In genomic region chr2:2728635-2729034, GRCh38 we compare ENCODE assay signal across 2 cellular contexts.
TF ChIP-seq lines count a peak whose summit lies in the region.

No MANE protein-coding gene starts in this region.

TF ChIP-seq in GM23338, 12 proteins besides CTCF, POLR2A, EP300 and RAD21 (continued from another document):
- no peak for TF ChIP-seq ZNF462 (CRISPR knock-in tag; IDR thresholded peaks at IDR 0.05)
- TF ChIP-seq STAT1 (IDR thresholded peaks at IDR 0.05; ENCODE audit: unreplicated experiment), result no peak
- TF ChIP-seq ZNF114 (CRISPR knock-in tag; IDR thresholded peaks at IDR 0.05), result no peak
- no peak for TF ChIP-seq EZH2phosphoT487 (IDR thresholded peaks at IDR 0.05; ENCODE audit: unreplicated experiment)
- no peak for TF ChIP-seq NANOG (IDR thresholded peaks at IDR 0.05; ENCODE audit: borderline replicate concordance)
- TF ChIP-seq JUNB (IDR thresholded peaks at IDR 0.05; ENCODE audit: unreplicated experiment), result no peak
- TF ChIP-seq ZNF331 (CRISPR knock-in tag; IDR thresholded peaks at IDR 0.05; ENCODE audit: low read depth), result no peak
- TF ChIP-seq, protein P1, sequence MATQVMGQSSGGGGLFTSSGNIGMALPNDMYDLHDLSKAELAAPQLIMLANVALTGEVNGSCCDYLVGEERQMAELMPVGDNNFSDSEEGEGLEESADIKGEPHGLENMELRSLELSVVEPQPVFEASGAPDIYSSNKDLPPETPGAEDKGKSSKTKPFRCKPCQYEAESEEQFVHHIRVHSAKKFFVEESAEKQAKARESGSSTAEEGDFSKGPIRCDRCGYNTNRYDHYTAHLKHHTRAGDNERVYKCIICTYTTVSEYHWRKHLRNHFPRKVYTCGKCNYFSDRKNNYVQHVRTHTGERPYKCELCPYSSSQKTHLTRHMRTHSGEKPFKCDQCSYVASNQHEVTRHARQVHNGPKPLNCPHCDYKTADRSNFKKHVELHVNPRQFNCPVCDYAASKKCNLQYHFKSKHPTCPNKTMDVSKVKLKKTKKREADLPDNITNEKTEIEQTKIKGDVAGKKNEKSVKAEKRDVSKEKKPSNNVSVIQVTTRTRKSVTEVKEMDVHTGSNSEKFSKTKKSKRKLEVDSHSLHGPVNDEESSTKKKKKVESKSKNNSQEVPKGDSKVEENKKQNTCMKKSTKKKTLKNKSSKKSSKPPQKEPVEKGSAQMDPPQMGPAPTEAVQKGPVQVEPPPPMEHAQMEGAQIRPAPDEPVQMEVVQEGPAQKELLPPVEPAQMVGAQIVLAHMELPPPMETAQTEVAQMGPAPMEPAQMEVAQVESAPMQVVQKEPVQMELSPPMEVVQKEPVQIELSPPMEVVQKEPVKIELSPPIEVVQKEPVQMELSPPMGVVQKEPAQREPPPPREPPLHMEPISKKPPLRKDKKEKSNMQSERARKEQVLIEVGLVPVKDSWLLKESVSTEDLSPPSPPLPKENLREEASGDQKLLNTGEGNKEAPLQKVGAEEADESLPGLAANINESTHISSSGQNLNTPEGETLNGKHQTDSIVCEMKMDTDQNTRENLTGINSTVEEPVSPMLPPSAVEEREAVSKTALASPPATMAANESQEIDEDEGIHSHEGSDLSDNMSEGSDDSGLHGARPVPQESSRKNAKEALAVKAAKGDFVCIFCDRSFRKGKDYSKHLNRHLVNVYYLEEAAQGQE (IDR thresholded peaks at IDR 0.05; ENCODE audit: unreplicated experiment), result no peak
- TF ChIP-seq CREB1 (CRISPR knock-in tag; IDR thresholded peaks at IDR 0.05; ENCODE audit: low read depth), result no peak
- TF ChIP-seq, protein P2, sequence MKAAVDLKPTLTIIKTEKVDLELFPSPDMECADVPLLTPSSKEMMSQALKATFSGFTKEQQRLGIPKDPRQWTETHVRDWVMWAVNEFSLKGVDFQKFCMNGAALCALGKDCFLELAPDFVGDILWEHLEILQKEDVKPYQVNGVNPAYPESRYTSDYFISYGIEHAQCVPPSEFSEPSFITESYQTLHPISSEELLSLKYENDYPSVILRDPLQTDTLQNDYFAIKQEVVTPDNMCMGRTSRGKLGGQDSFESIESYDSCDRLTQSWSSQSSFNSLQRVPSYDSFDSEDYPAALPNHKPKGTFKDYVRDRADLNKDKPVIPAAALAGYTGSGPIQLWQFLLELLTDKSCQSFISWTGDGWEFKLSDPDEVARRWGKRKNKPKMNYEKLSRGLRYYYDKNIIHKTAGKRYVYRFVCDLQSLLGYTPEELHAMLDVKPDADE (IDR thresholded peaks at IDR 0.05), result no peak
- TF ChIP-seq EZH2 (IDR thresholded peaks at IDR 0.05; ENCODE audit: low read depth, unreplicated experiment), result no peak

TF ChIP-seq in WTC11, 78 proteins besides CTCF, POLR2A, EP300 and RAD21 (continued from another document):
- TF ChIP-seq ARID4B (CRISPR knock-in tag; IDR thresholded peaks at IDR 0.05; ENCODE audit: borderline replicate concordance), result no peak
- TF ChIP-seq SMAD4 (CRISPR knock-in tag; IDR thresholded peaks at IDR 0.05), result no peak
- no peak for TF ChIP-seq ZNF671 (CRISPR knock-in tag; IDR thresholded peaks at IDR 0.05)
- TF ChIP-seq GABPB1 (CRISPR knock-in tag; IDR thresholded peaks at IDR 0.05), result no peak
- TF ChIP-seq CREB1 (CRISPR knock-in tag; IDR thresholded peaks at IDR 0.05), result no peak
- no peak for TF ChIP-seq NFYB (CRISPR knock-in tag; conservative IDR thresholded peaks at IDR 0.05; ENCODE audit: low read depth)
- TF ChIP-seq ETV6 (CRISPR knock-in tag; IDR thresholded peaks at IDR 0.05), result no peak
